Comparison of ENCODE assay signal across 1 cellular context in the genomic region with DNA sequence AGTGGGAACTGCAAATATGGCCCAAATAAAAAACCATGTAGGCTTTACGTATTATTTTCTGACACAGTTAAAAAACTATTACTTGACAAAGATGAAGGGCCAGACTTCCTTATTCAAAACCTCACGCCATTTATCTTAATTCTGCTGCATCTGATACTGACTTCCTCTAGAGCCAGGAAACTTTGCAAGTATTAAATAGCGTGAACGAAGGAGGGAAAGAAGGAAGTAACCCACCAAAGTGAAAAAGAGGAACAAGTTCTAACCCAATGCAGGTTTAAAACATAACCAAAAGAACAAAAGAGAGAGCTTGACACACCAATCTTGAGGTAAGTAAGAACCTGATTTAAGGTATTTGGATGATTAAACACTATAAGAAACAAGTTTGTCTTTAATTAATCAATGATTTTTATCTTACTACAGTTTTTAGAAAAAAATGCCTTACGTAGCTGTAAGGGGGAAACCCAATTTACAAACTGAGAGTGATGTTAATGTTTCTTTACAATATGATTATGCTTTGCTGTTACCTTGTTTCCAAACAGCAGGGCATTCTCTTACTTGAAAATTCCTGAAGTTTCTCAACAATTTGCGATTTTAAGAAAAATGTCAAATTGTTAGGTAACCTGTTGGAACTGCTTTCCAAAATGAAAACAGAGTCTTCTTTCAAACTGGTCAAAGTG.
TF ChIP-seq lines count a peak whose summit lies in the region.

A gene (plus strand): TSS at position 220 of the 677 bp plus-strand sequence. CDS start 3,102 bp downstream, outside the sequence.

TF ChIP-seq in GM23338, 12 proteins besides CTCF, POLR2A, EP300 and RAD21 (continued from another document):
- TF ChIP-seq NANOG (IDR thresholded peaks at IDR 0.05; ENCODE audit: borderline replicate concordance), result no peak
- TF ChIP-seq EZH2 (IDR thresholded peaks at IDR 0.05; ENCODE audit: low read depth, unreplicated experiment), result no peak
- TF ChIP-seq, protein P1, sequence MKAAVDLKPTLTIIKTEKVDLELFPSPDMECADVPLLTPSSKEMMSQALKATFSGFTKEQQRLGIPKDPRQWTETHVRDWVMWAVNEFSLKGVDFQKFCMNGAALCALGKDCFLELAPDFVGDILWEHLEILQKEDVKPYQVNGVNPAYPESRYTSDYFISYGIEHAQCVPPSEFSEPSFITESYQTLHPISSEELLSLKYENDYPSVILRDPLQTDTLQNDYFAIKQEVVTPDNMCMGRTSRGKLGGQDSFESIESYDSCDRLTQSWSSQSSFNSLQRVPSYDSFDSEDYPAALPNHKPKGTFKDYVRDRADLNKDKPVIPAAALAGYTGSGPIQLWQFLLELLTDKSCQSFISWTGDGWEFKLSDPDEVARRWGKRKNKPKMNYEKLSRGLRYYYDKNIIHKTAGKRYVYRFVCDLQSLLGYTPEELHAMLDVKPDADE (IDR thresholded peaks at IDR 0.05), result no peak
- no peak for TF ChIP-seq STAT1 (IDR thresholded peaks at IDR 0.05; ENCODE audit: unreplicated experiment)
- TF ChIP-seq, protein P2, sequence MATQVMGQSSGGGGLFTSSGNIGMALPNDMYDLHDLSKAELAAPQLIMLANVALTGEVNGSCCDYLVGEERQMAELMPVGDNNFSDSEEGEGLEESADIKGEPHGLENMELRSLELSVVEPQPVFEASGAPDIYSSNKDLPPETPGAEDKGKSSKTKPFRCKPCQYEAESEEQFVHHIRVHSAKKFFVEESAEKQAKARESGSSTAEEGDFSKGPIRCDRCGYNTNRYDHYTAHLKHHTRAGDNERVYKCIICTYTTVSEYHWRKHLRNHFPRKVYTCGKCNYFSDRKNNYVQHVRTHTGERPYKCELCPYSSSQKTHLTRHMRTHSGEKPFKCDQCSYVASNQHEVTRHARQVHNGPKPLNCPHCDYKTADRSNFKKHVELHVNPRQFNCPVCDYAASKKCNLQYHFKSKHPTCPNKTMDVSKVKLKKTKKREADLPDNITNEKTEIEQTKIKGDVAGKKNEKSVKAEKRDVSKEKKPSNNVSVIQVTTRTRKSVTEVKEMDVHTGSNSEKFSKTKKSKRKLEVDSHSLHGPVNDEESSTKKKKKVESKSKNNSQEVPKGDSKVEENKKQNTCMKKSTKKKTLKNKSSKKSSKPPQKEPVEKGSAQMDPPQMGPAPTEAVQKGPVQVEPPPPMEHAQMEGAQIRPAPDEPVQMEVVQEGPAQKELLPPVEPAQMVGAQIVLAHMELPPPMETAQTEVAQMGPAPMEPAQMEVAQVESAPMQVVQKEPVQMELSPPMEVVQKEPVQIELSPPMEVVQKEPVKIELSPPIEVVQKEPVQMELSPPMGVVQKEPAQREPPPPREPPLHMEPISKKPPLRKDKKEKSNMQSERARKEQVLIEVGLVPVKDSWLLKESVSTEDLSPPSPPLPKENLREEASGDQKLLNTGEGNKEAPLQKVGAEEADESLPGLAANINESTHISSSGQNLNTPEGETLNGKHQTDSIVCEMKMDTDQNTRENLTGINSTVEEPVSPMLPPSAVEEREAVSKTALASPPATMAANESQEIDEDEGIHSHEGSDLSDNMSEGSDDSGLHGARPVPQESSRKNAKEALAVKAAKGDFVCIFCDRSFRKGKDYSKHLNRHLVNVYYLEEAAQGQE (IDR thresholded peaks at IDR 0.05; ENCODE audit: unreplicated experiment), result no peak
- no peak for TF ChIP-seq JUNB (IDR thresholded peaks at IDR 0.05; ENCODE audit: unreplicated experiment)
- no peak for TF ChIP-seq EZH2phosphoT487 (IDR thresholded peaks at IDR 0.05; ENCODE audit: unreplicated experiment)
- no peak for TF ChIP-seq ZNF331 (CRISPR knock-in tag; IDR thresholded peaks at IDR 0.05; ENCODE audit: low read depth)
